Comparison of ENCODE assay signal across 17 cellular contexts in genomic region chr2:64391940-64392339, GRCh38.
"Had no signal": no experiment of that assay in that cellular context is flagged by ENCODE, and none has a peak within 500 bp of the region (broad histone marks: within the 10 kb centered on the region; RNA-seq: fewer than 3 reads in every experiment).

No MANE protein-coding gene starts in this region.

- DNase-seq: activated CD4-positive, alpha-beta memory T cell treated with anti-CD3 and anti-CD28 coated beads, Interleukin-2, amount 10 ng/mL, durations not matched to agents 7 days and 5 days; activated CD4-positive, alpha-beta T cell treated with anti-CD3 and anti-CD28 coated beads for 4 hours; activated effector memory CD4-positive, alpha-beta T cell treated with Interleukin-2 at 50 U/mL for 16 hours; activated naive CD4-positive, alpha-beta T cell treated with anti-CD3 and anti-CD28 coated beads, Interleukin-2, amount 50 U/mL, for 16 hours; activated T-cell treated with anti-CD3 and anti-CD28 coated beads, Interleukin-2, amount 50 U/mL, for 24 hours; hypothalamus; naive thymus-derived CD4-positive, alpha-beta T cell; retina; spleen; stomach; uterus had no signal

- H3K36me3 ChIP-seq: cardiac muscle cell, esophagus muscularis mucosa, neutrophil, spleen, stomach, thoracic aorta, uterus had no signal

- H3K27me3 Mint-ChIP-seq: activated T-cell treated with anti-CD3 and anti-CD28 coated beads, Interleukin-2, amount 50 U/mL, for 24 hours had no signal

- H3K4me3 ChIP-seq: cardiac muscle cell, esophagus muscularis mucosa, spleen, stomach, thoracic aorta, uterus had no signal

- H3K27ac ChIP-seq: cardiac muscle cell, esophagus muscularis mucosa, neutrophil, stomach, uterus had no signal

- H3K9me3 ChIP-seq: neutrophil, uterus had no signal

- H3K27me3 ChIP-seq: esophagus muscularis mucosa, neutrophil, spleen, stomach, uterus had no signal

- ATAC-seq: naive thymus-derived CD4-positive, alpha-beta T cell; WTC11 had no signal

- H3K27ac Mint-ChIP-seq: activated CD4-positive, alpha-beta memory T cell treated with anti-CD3 and anti-CD28 coated beads, Interleukin-2, amount 10 ng/mL, durations not matched to agents 7 days and 5 days; activated T-cell treated with anti-CD3 and anti-CD28 coated beads, Interleukin-2, amount 50 U/mL, for 24 hours; naive thymus-derived CD4-positive, alpha-beta T cell; T-helper 1 cell treated with Interleukin-12 subunit alpha and Interleukin-12 subunit beta and Interleukin-4 antibody, amounts not matched to agents 30 μg/mL and 1 μg/mL, for 36 hours; WTC11 had no signal

- H3K4me3 Mint-ChIP-seq: activated CD4-positive, alpha-beta memory T cell treated with anti-CD3 and anti-CD28 coated beads, Interleukin-2, amount 10 ng/mL, durations not matched to agents 7 days and 5 days; activated T-cell treated with anti-CD3 and anti-CD28 coated beads, Interleukin-2, amount 50 U/mL, for 24 hours; naive thymus-derived CD4-positive, alpha-beta T cell; T-helper 1 cell treated with Interleukin-12 subunit alpha and Interleukin-12 subunit beta and Interleukin-4 antibody, amounts not matched to agents 30 μg/mL and 1 μg/mL, for 36 hours; WTC11 had no signal

- H3K4me1 ChIP-seq: esophagus muscularis mucosa, spleen, stomach, uterus had no signal

- H3K4me1 Mint-ChIP-seq: activated CD4-positive, alpha-beta memory T cell treated with anti-CD3 and anti-CD28 coated beads, Interleukin-2, amount 10 ng/mL, durations not matched to agents 7 days and 5 days; naive thymus-derived CD4-positive, alpha-beta T cell had no signal
